18 cellular contexts compared by ENCODE assay signal in the genomic region with DNA sequence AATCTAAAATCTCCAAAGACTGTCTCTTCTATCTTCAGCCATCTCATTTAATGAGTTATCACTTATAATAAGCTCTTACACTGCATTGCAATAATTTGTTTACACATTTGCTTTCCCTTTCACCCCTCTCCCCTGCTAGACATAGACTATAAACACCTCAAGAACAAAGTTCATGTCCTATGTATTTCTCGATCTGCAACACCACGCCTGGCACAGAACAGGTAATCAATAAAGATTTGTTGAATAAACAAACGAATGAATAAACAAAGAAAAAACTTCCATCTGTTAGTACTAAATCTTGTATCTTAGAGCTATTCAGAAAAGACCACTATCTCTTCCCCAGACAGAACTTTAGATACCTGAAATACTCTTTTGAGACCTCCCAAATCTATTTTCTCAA.
DNase-seq lines count a peak whose midpoint lies in the region; ATAC-seq, FAIRE-seq and TF ChIP-seq lines count a peak whose summit lies in the region.
"Had no signal": no experiment of that assay in that cellular context is flagged by ENCODE, and none has a peak within 500 bp of the region (broad histone marks: within the 10 kb centered on the region; RNA-seq: fewer than 3 reads in every experiment).

No MANE protein-coding gene starts in this region.

- intact Hi-C loops in right lobe of liver (cut with DNase I) (no loop called here), gastrocnemius medialis (cut with DNase I; ENCODE audit: low total_unique reads) (no loop called here)

- FAIRE-seq in islet of Langerhans (lab: Jason Lieb, UNC): peak; percentile 66
- FAIRE-seq: A204.1, D721Med, G401.6 had no signal

- no peak for DNase-seq in right lobe of liver
- no peak for DNase-seq in gastrocnemius medialis
- DNase-seq in HuH-7 (ENCODE audit: low spot score): no peak
- DNase-seq in AG08396 (ENCODE audit: low spot score): no peak
- DNase-seq in activated CD4-positive, alpha-beta T cell treated with anti-CD3 and anti-CD28 coated beads for 1 hour: no peak
- no peak for DNase-seq in superior temporal gyrus (ENCODE audit: extremely low spot score)
- DNase-seq: BE2C; CD8-positive, alpha-beta T cell; COR-L47; DMS153; EL; GOT3; H9 had no signal

- in situ Hi-C loops in gastrocnemius medialis (cut with MboI; ENCODE audit: low sequenced_read_pairs in 4 of 4): no loop called here

- ATAC-seq in right lobe of liver (peak; percentile 73 to 83 (median 75)), gastrocnemius medialis (no peak)
- ATAC-seq: CD8-positive, alpha-beta T cell had no signal

- TF ChIP-seq CTCF in right lobe of liver (IDR thresholded peaks at IDR 0.05) (no peak), gastrocnemius medialis (IDR thresholded peaks at IDR 0.05 in 4 of 5, conservative IDR thresholded peaks at IDR 0.05 in 1 of 5) (no peak)

- TF ChIP-seq POLR2A in right lobe of liver (IDR thresholded peaks at IDR 0.05): no peak
- no peak for TF ChIP-seq POLR2A in gastrocnemius medialis (IDR thresholded peaks at IDR 0.05)

- WGBS in right lobe of liver (ENCODE audit: insufficient coverage, low coverage, low lambda C conversion rate, missing lambda C conversion rate): 39% methylated on average over 3 of the region's 3 CpGs

- H3K4me1 ChIP-seq in right lobe of liver (peaks cover 0 to 48% (median 17%) of the 10 kb centered on the region in 4 donors), gastrocnemius medialis (peaks cover 63 to 78% of the 10 kb centered on the region in 2 donors)
- H3K4me1 ChIP-seq: BE2C had no signal

- H3K9me3 ChIP-seq in right lobe of liver (no peaks in the 10 kb centered on the region), gastrocnemius medialis (no peaks in the 10 kb centered on the region)
- H3K9me3 ChIP-seq: BE2C had no signal

- H3K4me3 ChIP-seq in right lobe of liver (no peak overlapping the region), gastrocnemius medialis (no peak overlapping the region)

- H3K27me3 ChIP-seq in right lobe of liver (no peaks in the 10 kb centered on the region), gastrocnemius medialis (no peaks in the 10 kb centered on the region)
- H3K27me3 ChIP-seq: BE2C had no signal

- no peaks in the 10 kb centered on the region for H3K36me3 ChIP-seq in right lobe of liver
- no peaks in the 10 kb centered on the region for H3K36me3 ChIP-seq in gastrocnemius medialis
- H3K36me3 ChIP-seq: BE2C had no signal

- H3K27ac ChIP-seq in right lobe of liver (peak overlapping the region in 2 of 3 donors; percentile 26 to 30), gastrocnemius medialis (peak overlapping the region in 3 of 4 donors; percentile 69 to 82 (median 80))
- H3K27ac ChIP-seq: C4-2B had no signal

Comparison
In these comparisons a context has a peak if more than half of its experiments do, and no peak if none do; other contexts are left out.
1. ATAC-seq: peak in right lobe of liver (4 of 4); none in gastrocnemius medialis (0 of 2).